Comparison of ENCODE assay signal across 8 cellular contexts in the genomic region with DNA sequence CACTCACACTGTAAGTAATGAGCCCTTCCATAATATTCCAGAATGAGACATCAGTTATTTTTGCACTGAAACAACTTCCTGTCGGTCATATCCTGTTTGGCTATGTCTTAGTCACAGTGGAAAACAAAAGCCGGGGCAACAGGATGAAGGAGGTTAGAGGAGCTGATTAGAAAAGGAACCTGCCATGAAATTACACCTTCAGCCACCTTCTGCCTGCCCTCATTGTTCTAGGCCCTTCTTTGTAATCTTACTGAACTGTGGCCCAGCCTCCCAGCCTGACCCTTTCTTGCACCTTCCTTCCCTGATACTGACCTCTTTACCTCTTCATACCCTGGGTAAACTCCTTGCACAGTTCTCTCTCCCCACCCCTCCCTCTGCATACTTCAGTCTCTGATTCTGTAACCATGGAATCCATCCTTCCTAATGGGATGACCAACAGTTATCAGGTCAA.
A peak's percentile ranks its signal among the peaks of the same experiment; 100 is the strongest.
DNase-seq lines count a peak whose midpoint lies in the region; ATAC-seq and TF ChIP-seq lines count a peak whose summit lies in the region.

No MANE protein-coding gene starts in this region.

- H3K4me1 ChIP-seq in BE2C, result no peaks in the 10 kb centered on the region

- no peak overlapping the region for H3K4me3 ChIP-seq in foreskin fibroblast (ENCODE audit: low read depth in 1 of 2, low read length in 2 of 2)
- no peak overlapping the region for H3K4me3 ChIP-seq in BE2C (ENCODE audit: low read depth, low read length)

- peak; percentile 62 for ATAC-seq in HG03175 (IDR thresholded peaks at IDR 0.05; ENCODE audit: unreplicated experiment)
- ATAC-seq in HG02981 (IDR thresholded peaks at IDR 0.05; ENCODE audit: unreplicated experiment), result no peak
- no peak for ATAC-seq in GM21723 (IDR thresholded peaks at IDR 0.05; ENCODE audit: unreplicated experiment)

- H3K27me3 ChIP-seq in BE2C, result peaks cover 63% of the 10 kb centered on the region

- H3K9me3 ChIP-seq in BE2C, result no peaks in the 10 kb centered on the region

- H3K36me3 ChIP-seq in BE2C, result no peaks in the 10 kb centered on the region

- in situ Hi-C loops in ACHN (cut with HindIII; ENCODE audit: low pct_ligation_motif_present, low pct_unique_long_range_greater_than_20kb, low sequenced_read_pairs), result no loop called here

- no peak for TF ChIP-seq CTCF in foreskin fibroblast (IDR thresholded peaks at IDR 0.05; ENCODE audit: low read depth, low read length)
- no peak for TF ChIP-seq CTCF in BE2C (IDR thresholded peaks at IDR 0.05; ENCODE audit: low read depth, low read length)

- DNase-seq in ACHN (peak; percentile 32), activated T-cell treated with anti-CD3 and anti-CD28 coated beads for 24 hours (ENCODE audit: low read depth) (peak; percentile 18), foreskin fibroblast (peak; percentile 54 to 76), smooth muscle cell of the brain vasculature (ENCODE audit: low read depth, low spot score) (peak; percentile 6), BE2C (no peak)
